Comparison of ENCODE assay signal across 20 cellular contexts in genomic region chr13:106595623-106596022, GRCh38. TPM values are rescaled to one million over a fixed set of nuclear protein-coding genes. Genes with fewer than 3 reads are reported as not detected.
DNase-seq lines count a peak whose midpoint lies in the region; ATAC-seq, FAIRE-seq and TF ChIP-seq lines count a peak whose summit lies in the region.
"Had no signal": no experiment of that assay in that cellular context is flagged by ENCODE, and none has a peak within 500 bp of the region (broad histone marks: within the 10 kb centered on the region; RNA-seq: fewer than 3 reads in every experiment).

No MANE protein-coding gene starts in this region.

- no peak for TF ChIP-seq EP300 in H1 (IDR thresholded peaks at IDR 0.05; ENCODE audit: borderline replicate concordance in 1 of 2, low read depth in 2 of 2, low read length in 2 of 2)

- H2AK5ac ChIP-seq in H1 (ENCODE audit: low read depth, low read length): peak overlapping the region; percentile 44; the same call in 1 of the 2 replicates

- peaks cover 0 to 12% of the 10 kb centered on the region in 2 donors for H3K4me1 ChIP-seq in right atrium auricular region
- H3K4me1 ChIP-seq in H1 (replicated peaks in 1 of 4; ENCODE audit: control insufficient read depth in 3 of 4, insufficient read depth in 4 of 4, low read length in 3 of 4): no peaks in the 10 kb centered on the region
- no peaks in the 10 kb centered on the region for H3K4me1 ChIP-seq in testis

- H3K4me2 ChIP-seq in H1 (ENCODE audit: insufficient read depth in 1 of 2, low read depth in 2 of 2, low read length in 2 of 2): no peak overlapping the region

- H3K4ac ChIP-seq in H1 (replicated peaks; ENCODE audit: insufficient read length, low read depth, low read length): no peak overlapping the region

- no peak overlapping the region for H2BK12ac ChIP-seq in H1 (ENCODE audit: low read depth, low read length)

- H3K9me3 ChIP-seq in right atrium auricular region (no peaks in the 10 kb centered on the region), H1 (ENCODE audit: insufficient read depth in 2 of 2, low read depth in 1 of 2, low read length in 1 of 2) (no peaks in the 10 kb centered on the region), testis (no peaks in the 10 kb centered on the region)

- H3K56ac ChIP-seq in H1 (replicated peaks; ENCODE audit: insufficient read length, low read depth, low read length): no peak overlapping the region

- H3K18ac ChIP-seq in H1 (ENCODE audit: extremely low read depth, low read length): no peak overlapping the region

- no peak overlapping the region for H2AFZ ChIP-seq in H1 (ENCODE audit: low read length)

- H4K8ac ChIP-seq in H1 (ENCODE audit: extremely low read depth, insufficient read depth, low read length): no peak overlapping the region

- H3K27ac ChIP-seq in right atrium auricular region (no peak overlapping the region), H1 (ENCODE audit: low read depth, low read length) (no peak overlapping the region), testis (no peak overlapping the region)
- H3K27ac ChIP-seq: 22Rv1 had no signal

- no peaks in the 10 kb centered on the region for H3K79me2 ChIP-seq in H1 (ENCODE audit: control insufficient read depth in 1 of 2, insufficient read depth in 2 of 2, low read length in 2 of 2)

- H4K91ac ChIP-seq in H1 (replicated peaks; ENCODE audit: insufficient read length, low read length): no peak overlapping the region

- no peak overlapping the region for H3K9ac ChIP-seq in H1 (replicated peaks in 1 of 4; ENCODE audit: extremely low read depth in 1 of 4, low read depth in 3 of 4, low read length in 3 of 4)

- H3K23me2 ChIP-seq in H1 (ENCODE audit: low read depth, low read length): peaks cover 4% of the 10 kb centered on the region; the same call in 1 of the 2 replicates

- DNase-seq in Right ventricle myocardium inferior (ENCODE audit: missing footprints) (no peak), right atrium auricular region (ENCODE audit: low spot score) (no peak), H1 (ENCODE audit: low read depth in 1 of 2, low spot score in 2 of 2) (no peak), left ventricle myocardium superior (peak; percentile 76), testis (peak; percentile 42), iPS-NIHi11 (ENCODE audit: low spot score) (no peak), SIG-M5 (lab: John Stamatoyannopoulos, UW) (no peak)
- DNase-seq: Caco-2; CD4-positive, alpha-beta T cell; GDM1; GOT3; KG1; NCI-H1105 treated with DMSO at 0.1 percent for 48 hours; NCI-H1694; NCI-H2081 treated with DMSO at 0.1 percent for 48 hours; NCI-H446 treated with DMSO at 0.1 percent for 48 hours; NK-92 treated with Interleukin-12 subunit alpha and Interleukin-12 subunit beta, amount 100 ng/mL, for 24 hours; SHP77 treated with DMSO at 0.1 percent for 48 hours had no signal

- no peaks in the 10 kb centered on the region for H3K36me3 ChIP-seq in right atrium auricular region
- no peaks in the 10 kb centered on the region for H3K36me3 ChIP-seq in H1 (ENCODE audit: control insufficient read depth in 2 of 4, insufficient read depth in 4 of 4, low read length in 3 of 4)
- H3K36me3 ChIP-seq in testis (ENCODE audit: low read depth, missing control alignments): no peaks in the 10 kb centered on the region

- no peak overlapping the region; the same call in 1 of the 2 replicates for H2BK5ac ChIP-seq in H1 (ENCODE audit: low read depth, low read length)

- CTCF ChIA-PET in H1 (lab: Charles Lee; ENCODE audit: partially characterized antibody): interaction anchor here (1.1 to 1.6 kb wide), 2 partner anchors 9 kb away, joined by 3 to 6 read pairs; no protein-coding TSS in a partner anchor

- TF ChIP-seq RAD21 in H1 (IDR thresholded peaks at IDR 0.05 in 1 of 2, conservative IDR thresholded peaks at IDR 0.05 in 1 of 2; ENCODE audit: low read depth in 2 of 2, low read length in 2 of 2): no peak

- 86% methylated on average over 6 of the region's 6 CpGs; no CpG with 5 or more reads in 1 of the 2 experiments for WGBS in H1 (ENCODE audit: extremely low coverage in 1 of 2, insufficient coverage in 1 of 2, insufficient read length in 1 of 2, insufficient replicate concordance in 2 of 2, low coverage in 1 of 2, low lambda C conversion rate in 2 of 2, missing lambda C conversion rate in 1 of 2), 2 experiments
- WGBS in testis, 2 donors: 48 to 62% methylated on average over 6 of the region's 6 CpGs

- POLR2A ChIA-PET in H1 (lab: Charles Lee; ENCODE audit: partially characterized antibody): no interaction called here

- H2BK20ac ChIP-seq in H1 (ENCODE audit: low read length): no peak overlapping the region

- H3K14ac ChIP-seq in H1 (ENCODE audit: insufficient read length): no peak overlapping the region

- no peak for FAIRE-seq in H1 (lab: Jason Lieb, UNC)

- intact Hi-C loops in Right ventricle myocardium inferior (cut with DNase I): no loop called here
- intact Hi-C loops in left ventricle myocardium superior (cut with micrococcal nuclease): no loop called here
- intact Hi-C loops in testis (cut with DNase I; ENCODE audit: low total_unique reads): no loop called here

- no peaks in the 10 kb centered on the region for H3K27me3 ChIP-seq in right atrium auricular region
- H3K27me3 ChIP-seq in H1 (replicated peaks in 1 of 4; ENCODE audit: control insufficient read depth in 3 of 4, extremely low read depth in 1 of 4, insufficient read depth in 3 of 4, low read length in 3 of 4): no peaks in the 10 kb centered on the region
- no peaks in the 10 kb centered on the region for H3K27me3 ChIP-seq in testis

- H2BK120ac ChIP-seq in H1 (replicated peaks; ENCODE audit: low read depth, low read length): no peak overlapping the region

- no peak overlapping the region for H4K5ac ChIP-seq in H1 (ENCODE audit: insufficient read length, low read depth, low read length)

- TF ChIP-seq CTCF in right atrium auricular region (IDR thresholded peaks at IDR 0.05): no peak
- no peak for TF ChIP-seq CTCF in H1 (IDR thresholded peaks at IDR 0.05; ENCODE audit: control extremely low read depth in 1 of 3, insufficient read depth in 1 of 3, low read depth in 1 of 3, low read length in 3 of 3)
- no peak for TF ChIP-seq CTCF in testis (IDR thresholded peaks at IDR 0.05)

- TF ChIP-seq POLR2A in H1 (IDR thresholded peaks at IDR 0.05; ENCODE audit: control extremely low read depth in 1 of 2, low read depth in 2 of 2, low read length in 2 of 2): no peak
- TF ChIP-seq POLR2A in testis (IDR thresholded peaks at IDR 0.05): no peak

- H4K20me1 ChIP-seq in H1 (replicated peaks in 1 of 2; ENCODE audit: control insufficient read depth in 1 of 2, insufficient read depth in 2 of 2, low read length in 2 of 2): peaks cover 0 to 3% of the 10 kb centered on the region in 2 experiments

- H3K79me1 ChIP-seq in H1 (ENCODE audit: low read depth, low read length): 0 out of 2 replicates have a peak, but pooled peaks cover 2% of the 10 kb centered on the region

- no peak overlapping the region for H3K23ac ChIP-seq in H1 (ENCODE audit: insufficient read length)

- ATAC-seq in Right ventricle myocardium inferior (peak; percentile 84), left ventricle myocardium superior (peak; percentile 78), GM18867 (IDR thresholded peaks at IDR 0.05; ENCODE audit: unreplicated experiment) (no peak)

- H2BK15ac ChIP-seq in H1 (ENCODE audit: low read length): no peak overlapping the region

- H3K4me3 ChIP-seq in right atrium auricular region: no peak overlapping the region
- H3K4me3 ChIP-seq in H1 (ENCODE audit: extremely low read depth in 1 of 4, insufficient read depth in 2 of 4, low read depth in 3 of 4, low read length in 4 of 4): no peak overlapping the region
- no peak overlapping the region for H3K4me3 ChIP-seq in testis

TF ChIP-seq in H1, 55 proteins besides CTCF, POLR2A, EP300 and RAD21:
- TF ChIP-seq TCF12 (IDR thresholded peaks at IDR 0.05; ENCODE audit: low read depth, low read length): no peak

RNA-seq across cellular contexts. Expression of gene ARGLU1, which starts 27.7 kb away (rescaled TPM):
- total RNA-seq in Right ventricle myocardium inferior (26.0 TPM), right atrium auricular region (10 to 100 TPM; 26.1 to 39.9 TPM), left ventricle myocardium superior (32.4 TPM), testis (100 to 1,000 TPM; 148 to 164 TPM)
- 81.2 and 84.9 TPM in 2 replicates for total RNA-seq in H1 (2021; fragmentation: NEBNext Ultra II Directional; extraction: Animal tissue kit (Norgen Biotek cat#: 25700))
- polyA plus RNA-seq in H1 (2011; rRNA removed) (45.8 and 47.8 TPM in 2 replicates), testis (ENCODE audit: insufficient read depth, low read depth, low replicate concordance) (67.6 TPM)
- polyA plus RNA-seq in H1 (2011; cell fraction: cytosol; rRNA removed): 113 TPM
- polyA plus RNA-seq in H1 (2011; cell fraction: nucleus; rRNA removed): 118 TPM
- 116 to 200 TPM (median 127 TPM) in 4 replicates for polyA plus RNA-seq in H1 (2012, experiment 1 of 2)
- 13.9 TPM for polyA plus RNA-seq in H1 (2012, experiment 2 of 2)
- 157 TPM for polyA plus RNA-seq in H1 (2013, experiment 1 of 2)
- polyA plus RNA-seq in H1 (2013, experiment 2 of 2): 139 TPM
- 13.4 and 21.1 TPM in 2 replicates for polyA minus RNA-seq in H1 (2011; rRNA and poly(A)+ RNA removed)
- 31.6 TPM for polyA minus RNA-seq in H1 (2011; cell fraction: cytosol; rRNA and poly(A)+ RNA removed)
- polyA minus RNA-seq in H1 (2011; cell fraction: nucleus; rRNA and poly(A)+ RNA removed): 56.3 TPM

Comparison
In these comparisons a context has a peak if more than half of its experiments do, and no peak if none do; other contexts are left out.
1. DNase-seq: peak in left ventricle myocardium superior (single experiment) and testis (single experiment); none in Right ventricle myocardium inferior (single experiment), right atrium auricular region (single experiment), H1 (0 of 2), iPS-NIHi11 (single experiment) and SIG-M5 (single experiment).